In the genomic region with DNA sequence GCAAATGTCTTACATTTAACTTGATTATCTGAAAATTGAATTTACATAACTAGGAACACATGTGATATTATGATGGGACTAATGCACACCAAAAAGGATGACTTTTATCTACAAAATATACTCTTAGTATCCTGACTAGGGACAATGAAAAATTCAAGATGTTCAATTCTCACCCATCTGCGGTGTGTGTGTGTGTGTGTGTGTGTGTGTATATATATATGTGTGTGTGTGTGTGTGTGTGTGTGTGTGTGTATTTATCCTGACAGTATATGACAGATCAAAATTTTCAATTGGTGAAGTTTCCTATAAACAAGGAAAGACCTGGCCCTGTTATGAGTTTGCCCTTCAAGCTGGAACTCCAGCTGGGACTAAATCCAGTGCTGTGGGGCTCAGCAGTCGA, we compare ENCODE assay signal across 1 cellular context.
TF ChIP-seq lines count a peak whose summit lies in the region.

No MANE protein-coding gene starts in this region.

TF ChIP-seq in SK-N-SH, 30 proteins besides CTCF, POLR2A, EP300 and RAD21 (continued from another document):
- TF ChIP-seq TCF12 (IDR thresholded peaks at IDR 0.05) = peak; percentile 2; the same call in 1 of the 2 replicates
- no peak for TF ChIP-seq FOXM1 (IDR thresholded peaks at IDR 0.05; ENCODE audit: low read depth)
- TF ChIP-seq CHD2 (IDR thresholded peaks at IDR 0.05; ENCODE audit: low read length, partially characterized antibody) = no peak
- no peak for TF ChIP-seq FOSL2 (IDR thresholded peaks at IDR 0.05; ENCODE audit: borderline replicate concordance, low read depth)
- no peak for TF ChIP-seq TAF1 (IDR thresholded peaks at IDR 0.05; ENCODE audit: borderline replicate concordance, low read depth, low read length)
